Comparison of ENCODE assay signal across 8 cellular contexts in genomic region chrX:15815779-15816452, GRCh38. TPM values are rescaled to one million over a fixed set of nuclear protein-coding genes. Genes with fewer than 3 reads are reported as not detected.
A peak's percentile ranks its signal among the peaks of the same experiment; 100 is the strongest.
DNase-seq lines count a peak whose midpoint lies in the region; ATAC-seq, FAIRE-seq and TF ChIP-seq lines count a peak whose summit lies in the region.

No MANE protein-coding gene starts in this region.

- in situ Hi-C loops in GM12878 (cut with MboI): no loop called here

- no peak overlapping the region for H3K4ac ChIP-seq in mesenchymal stem cell (ENCODE audit: low read depth in 1 of 2, low read length in 2 of 2)

- H3K4me1 ChIP-seq in GM12878 (ENCODE audit: control insufficient read depth, insufficient read depth, low read length): peaks cover 6% of the 10 kb centered on the region; the same call in 1 of the 2 replicates
- H3K4me1 ChIP-seq in mesenchymal stem cell (ENCODE audit: control insufficient read depth, insufficient read depth, low read depth, low read length): no peaks in the 10 kb centered on the region

- no peak for DNase-seq in activated T-cell treated with anti-CD3 and anti-CD28 coated beads, Interleukin-2, amount 50 U/mL, for 24 hours
- DNase-seq in activated T-cell treated with anti-CD3 and anti-CD28 coated beads for 4 hours: no peak
- DNase-seq in H4 (ENCODE audit: low spot score): peak; percentile 57
- peak; percentile 15 for DNase-seq in NCI-H460 (ENCODE audit: extremely low read depth, low read depth)
- DNase-seq in GM12878 (ENCODE audit: low read depth, low spot score): peak; percentile 8
- peak; percentile 50 for DNase-seq in mesenchymal stem cell
- no peak for DNase-seq in RCC 7860 (ENCODE audit: low spot score)

- no peak overlapping the region for H4K91ac ChIP-seq in mesenchymal stem cell (ENCODE audit: low read length)

- no TSS peak for BruUV-seq in GM12878 (replicated peaks; lab: Mats Ljungman, UMichigan)

- TF ChIP-seq CTCF in GM12878 (IDR thresholded peaks at IDR 0.05 in 2 of 3, conservative IDR thresholded peaks at IDR 0.05 in 1 of 3; ENCODE audit: control insufficient read depth in 2 of 3, extremely low read depth in 1 of 3, insufficient read depth in 1 of 3, low read depth in 3 of 3, low read length in 3 of 3): peak; percentile 45 to 51 (median 49); a peak in 5 of 6 replicates

- H3K27ac ChIP-seq in GM12878 (ENCODE audit: control insufficient read depth, insufficient read depth): no peak overlapping the region
- H3K27ac ChIP-seq in mesenchymal stem cell (ENCODE audit: low read length, poor library complexity, severe bottlenecking): no peak overlapping the region

- no peaks in the 10 kb centered on the region for H3K79me2 ChIP-seq in GM12878 (ENCODE audit: control insufficient read depth, insufficient read depth, low read length)

- no peak overlapping the region for H2AK5ac ChIP-seq in mesenchymal stem cell (ENCODE audit: low read length, severe bottlenecking)

- H3K79me1 ChIP-seq in mesenchymal stem cell (replicated peaks; ENCODE audit: low read length, poor library complexity, severe bottlenecking): no peaks in the 10 kb centered on the region

- SMC1A ChIA-PET in GM12878 (lab: Charles Lee; ENCODE audit: uncharacterized antibody, unreplicated experiment): interaction anchor here (0.7 to 3.0 kb wide), 13 partner anchors 8 to 395 kb away, joined by 3 to 12 read pairs (median 3); no protein-coding TSS in a partner anchor

- ATAC-seq in GM12878 (peak; percentile 96), HG03571 (IDR thresholded peaks at IDR 0.05; ENCODE audit: unreplicated experiment) (no peak)

- intact Hi-C loops in GM12878 (cut with micrococcal nuclease; ENCODE audit: unreplicated experiment): loop anchor here (1.0 to 5.0 kb wide), 2 partner anchors 157 to 396 kb away; no protein-coding TSS in a partner anchor

- H4K8ac ChIP-seq in mesenchymal stem cell (ENCODE audit: low read length): no peak overlapping the region

- no peak overlapping the region for H3K18ac ChIP-seq in mesenchymal stem cell (ENCODE audit: low read depth in 1 of 2, low read length in 2 of 2)

- H3K4me2 ChIP-seq in GM12878 (ENCODE audit: control insufficient read depth, insufficient read depth) (no peak overlapping the region), mesenchymal stem cell (ENCODE audit: low read length, poor library complexity, severe bottlenecking) (no peak overlapping the region)

- H3K27me3 Mint-ChIP-seq in activated T-cell treated with anti-CD3 and anti-CD28 coated beads, Interleukin-2, amount 50 U/mL, for 24 hours: no peaks in the 10 kb centered on the region

- H3K9ac ChIP-seq in GM12878 (ENCODE audit: control insufficient read depth, insufficient read depth, low read length) (no peak overlapping the region), mesenchymal stem cell (ENCODE audit: low read length) (no peak overlapping the region)

- no peak overlapping the region for H3K14ac ChIP-seq in mesenchymal stem cell (ENCODE audit: low read length in 2 of 2)

- TF ChIP-seq EP300 in GM12878 (IDR thresholded peaks at IDR 0.05; ENCODE audit: borderline replicate concordance in 1 of 2, control insufficient read depth in 1 of 2, low read depth in 2 of 2, low read length in 2 of 2): no peak

- peaks cover 14 to 37% of the 10 kb centered on the region in 2 experiments for H3K36me3 ChIP-seq in GM12878 (ENCODE audit: control insufficient read depth in 2 of 2, insufficient read depth in 2 of 2, low read length in 1 of 2)
- H3K36me3 ChIP-seq in mesenchymal stem cell (ENCODE audit: control insufficient read depth in 1 of 2, insufficient read depth in 2 of 2, low read depth in 1 of 2, low read length in 2 of 2): peaks cover 8 to 89% of the 10 kb centered on the region in 2 experiments

- no peak overlapping the region for H3K23ac ChIP-seq in mesenchymal stem cell (ENCODE audit: low read length in 2 of 2)

- no peaks in the 10 kb centered on the region for H3K9me3 Mint-ChIP-seq in activated T-cell treated with anti-CD3 and anti-CD28 coated beads, Interleukin-2, amount 50 U/mL, for 24 hours

- RAD21 ChIA-PET in GM12878 (lab: Charles Lee; ENCODE audit: unreplicated experiment): interaction anchor here (0.5 to 1.7 kb wide), 10 partner anchors 30 to 396 kb away, joined by 3 to 11 read pairs (median 3); partner anchors contain the start of gene AP1S2

- H2AFZ ChIP-seq in GM12878 (ENCODE audit: control insufficient read depth, low read depth, low read length) (no peak overlapping the region), mesenchymal stem cell (ENCODE audit: low read depth, low read length) (no peak overlapping the region)

- no peak overlapping the region for H2BK12ac ChIP-seq in mesenchymal stem cell (ENCODE audit: low read length in 2 of 2)

- H3K27ac Mint-ChIP-seq in activated T-cell treated with anti-CD3 and anti-CD28 coated beads, Interleukin-2, amount 50 U/mL, for 24 hours: peak overlapping the region; percentile 76

- H3K4me3 ChIP-seq in GM12878: no peak overlapping the region
- H3K4me3 ChIP-seq in mesenchymal stem cell (ENCODE audit: insufficient read depth in 1 of 2, low read depth in 1 of 2, low read length in 2 of 2): no peak overlapping the region

- no peak overlapping the region for H2BK120ac ChIP-seq in mesenchymal stem cell (ENCODE audit: low read depth, low read length)

- CTCF ChIA-PET in GM12878 (lab: Yijun Ruan, JAX): interaction anchor here (1.0 to 2.2 kb wide), 11 partner anchors 9 to 629 kb away, joined by 3 to 13 read pairs (median 4); no protein-coding TSS in a partner anchor

- TF ChIP-seq RAD21 in GM12878 (IDR thresholded peaks at IDR 0.05; ENCODE audit: insufficient read depth, low read depth, low read length): peak; percentile 40; the same call in 1 of the 2 replicates

- H3K27me3 ChIP-seq in GM12878 (replicated peaks in 1 of 2; ENCODE audit: control insufficient read depth in 2 of 2, insufficient read depth in 2 of 2, low read length in 1 of 2) (no peaks in the 10 kb centered on the region), mesenchymal stem cell (ENCODE audit: control insufficient read depth in 1 of 2, insufficient read depth in 1 of 2, low read length in 2 of 2) (no peaks in the 10 kb centered on the region)

- peaks cover 85% of the 10 kb centered on the region for H3K36me3 Mint-ChIP-seq in activated T-cell treated with anti-CD3 and anti-CD28 coated beads, Interleukin-2, amount 50 U/mL, for 24 hours (ENCODE audit: low read depth)

- no peak for TF ChIP-seq POLR2A in GM12878 (IDR thresholded peaks at IDR 0.05; ENCODE audit: low read depth, low read length)

- H3K9me3 ChIP-seq in GM12878 (replicated peaks; ENCODE audit: control insufficient read depth, insufficient read depth, low read length) (no peaks in the 10 kb centered on the region), mesenchymal stem cell (ENCODE audit: control insufficient read depth, low read length) (no peaks in the 10 kb centered on the region)

- whole genome bisulfite sequencing in GM12878 (ENCODE audit: insufficient coverage, insufficient replicate concordance, low lambda C conversion rate, missing lambda C conversion rate): 71% methylated on average over 10 of the region's 10 CpGs
- WGBS in mesenchymal stem cell: 81% methylated on average over 8 of the region's 10 CpGs

- FAIRE-seq in GM12878 (lab: Jason Lieb, UNC) (peak; percentile 27), RCC 7860 (lab: Jason Lieb, UNC) (no peak)

- H2BK5ac ChIP-seq in mesenchymal stem cell (ENCODE audit: low read depth, low read length, poor library complexity, severe bottlenecking): no peak overlapping the region

- peaks cover 50% of the 10 kb centered on the region for H3K4me1 Mint-ChIP-seq in activated T-cell treated with anti-CD3 and anti-CD28 coated beads, Interleukin-2, amount 50 U/mL, for 24 hours (ENCODE audit: low read depth)

- H3K4me3 Mint-ChIP-seq in activated T-cell treated with anti-CD3 and anti-CD28 coated beads, Interleukin-2, amount 50 U/mL, for 24 hours: no peak overlapping the region

- no peaks in the 10 kb centered on the region for H4K20me1 ChIP-seq in GM12878 (ENCODE audit: control insufficient read depth, insufficient read depth)

- no peak overlapping the region for H2BK15ac ChIP-seq in mesenchymal stem cell (ENCODE audit: low read depth, poor library complexity, severe bottlenecking)

- POLR2A ChIA-PET in GM12878 (lab: Charles Lee): interaction anchor here (0.5 kb wide), 1 partner anchor 19 kb away, joined by 7 read pairs; no protein-coding TSS in a partner anchor

RNA-seq across cellular contexts. Expression of gene ZRSR2, which starts 25.6 kb away (rescaled TPM):
- 4.0 TPM in 1 of 2 replicates, not detected in the other for total RNA-seq in H4 (2014; rRNA removed; shearing (Covaris generic))
- 5.3 and 5.9 TPM in 2 replicates for total RNA-seq in NCI-H460 (2014; rRNA removed; shearing (Covaris generic))
- polyA plus RNA-seq in NCI-H460 (2014; cell fraction: nucleus; rRNA removed): 5.6 and 6.9 TPM in 2 replicates
- total RNA-seq in GM12878 (2013; cell fraction: nucleolus; rRNA removed): 18.8 and 19.6 TPM in 2 replicates
- total RNA-seq in GM12878 (2014; rRNA removed) (8.2 and 8.8 TPM in 2 replicates), GM12878 (2014; rRNA removed; fragmentation: Illumina TruSeq; extraction: Trizol) (17.4 and 19.7 TPM in 2 replicates), GM12878 (2021) (11.7 and 12.8 TPM in 2 replicates)
- 17.7 TPM for polyA plus RNA-seq in GM12878 (2011; ENCODE audit: low read depth)
- polyA plus RNA-seq in GM12878 (2011; rRNA removed) (22.3 and 26.5 TPM in 2 replicates), GM12878 (2014; fragmentation: Illumina TruSeq; extraction: Trizol) (34.1 and 44.8 TPM in 2 replicates), GM12878 (2014; fragmentation: Nextera tagmentation; extraction: Ambion mirVana) (10 to 100 TPM; 10.5 to 14.0 TPM), GM12878 (2014; rRNA removed) (19.5 and 20.8 TPM in 2 replicates), GM12878 (2016; fragmentation: Nextera tagmentation; extraction: Ambion mirVana) (10 to 100 TPM; 15.5 to 15.7 TPM)
- 9.0 and 9.6 TPM in 2 replicates for polyA plus RNA-seq in GM12878 (2011; cell fraction: cytosol; rRNA removed)
- 21.9 and 23.6 TPM in 2 replicates for polyA plus RNA-seq in GM12878 (2011; cell fraction: nucleus; rRNA removed)
- 20.0 and 20.4 TPM in 2 replicates for polyA plus RNA-seq in GM12878 (2012)
- 7.5 and 9.7 TPM in 2 replicates for polyA minus RNA-seq in GM12878 (2011; rRNA and poly(A)+ RNA removed)
- polyA minus RNA-seq in GM12878 (2011; cell fraction: cytosol; rRNA and poly(A)+ RNA removed): 3.3 and 7.2 TPM in 2 replicates
- 4.1 and 10.8 TPM in 2 replicates for polyA minus RNA-seq in GM12878 (2011; cell fraction: nucleus; rRNA and poly(A)+ RNA removed)
- polyA plus RNA-seq in mesenchymal stem cell (2013, experiment 1 of 2): 13.3 TPM
- polyA plus RNA-seq in mesenchymal stem cell (2013, experiment 2 of 2): 11.8 TPM

RNA-seq across cellular contexts. Expression of gene AP1S2, which starts 38.7 kb away (rescaled TPM):
- total RNA-seq in H4 (2014; rRNA removed; shearing (Covaris generic)): 54.5 and 57.4 TPM in 2 replicates
- total RNA-seq in NCI-H460 (2014; rRNA removed; shearing (Covaris generic)): 27.3 and 32.2 TPM in 2 replicates
- 12.2 and 32.7 TPM in 2 replicates for polyA plus RNA-seq in NCI-H460 (2014; cell fraction: nucleus; rRNA removed)
- 56.0 and 56.5 TPM in 2 replicates for total RNA-seq in GM12878 (2013; cell fraction: nucleolus; rRNA removed)
- 48.0 and 60.5 TPM in 2 replicates for total RNA-seq in GM12878 (2014; rRNA removed)
- 58.6 TPM in 2 replicates for total RNA-seq in GM12878 (2014; rRNA removed; fragmentation: Illumina TruSeq; extraction: Trizol)
- total RNA-seq in GM12878 (2021): 41.7 and 43.8 TPM in 2 replicates
- 22.0 TPM for polyA plus RNA-seq in GM12878 (2011; ENCODE audit: low read depth)
- polyA plus RNA-seq in GM12878 (2011; rRNA removed): 105 and 171 TPM in 2 replicates
- 26.1 and 29.2 TPM in 2 replicates for polyA plus RNA-seq in GM12878 (2011; cell fraction: cytosol; rRNA removed)
- polyA plus RNA-seq in GM12878 (2011; cell fraction: nucleus; rRNA removed): 32.0 and 35.7 TPM in 2 replicates
- polyA plus RNA-seq in GM12878 (2012): 35.8 and 37.3 TPM in 2 replicates
- polyA plus RNA-seq in GM12878 (2014; fragmentation: Illumina TruSeq; extraction: Trizol): 58.0 and 75.1 TPM in 2 replicates
- 10 to 100 TPM; 25.6 to 36.6 TPM for polyA plus RNA-seq in GM12878 (2014; fragmentation: Nextera tagmentation; extraction: Ambion mirVana)
- 51.2 and 55.8 TPM in 2 replicates for polyA plus RNA-seq in GM12878 (2014; rRNA removed)
- polyA plus RNA-seq in GM12878 (2016; fragmentation: Nextera tagmentation; extraction: Ambion mirVana): 10 to 100 TPM; 44.4 to 53.4 TPM
- polyA minus RNA-seq in GM12878 (2011; rRNA and poly(A)+ RNA removed): 34.6 and 61.8 TPM in 2 replicates
- 22.2 and 23.8 TPM in 2 replicates for polyA minus RNA-seq in GM12878 (2011; cell fraction: cytosol; rRNA and poly(A)+ RNA removed)
- 11.6 and 21.0 TPM in 2 replicates for polyA minus RNA-seq in GM12878 (2011; cell fraction: nucleus; rRNA and poly(A)+ RNA removed)
- polyA plus RNA-seq in mesenchymal stem cell (2013, experiment 1 of 2): 45.4 TPM
- polyA plus RNA-seq in mesenchymal stem cell (2013, experiment 2 of 2): 47.5 TPM

Comparison
In these comparisons a context has a peak if more than half of its experiments do, and no peak if none do; other contexts are left out.
1. DNase-seq: peak in H4 (single experiment), NCI-H460 (single experiment), GM12878 (single experiment) and mesenchymal stem cell (single experiment); none in activated T-cell treated with anti-CD3 and anti-CD28 coated beads, Interleukin-2, amount 50 U/mL, for 24 hours (single experiment), activated T-cell treated with anti-CD3 and anti-CD28 coated beads for 4 hours (single experiment) and RCC 7860 (single experiment).